In the genomic region with DNA sequence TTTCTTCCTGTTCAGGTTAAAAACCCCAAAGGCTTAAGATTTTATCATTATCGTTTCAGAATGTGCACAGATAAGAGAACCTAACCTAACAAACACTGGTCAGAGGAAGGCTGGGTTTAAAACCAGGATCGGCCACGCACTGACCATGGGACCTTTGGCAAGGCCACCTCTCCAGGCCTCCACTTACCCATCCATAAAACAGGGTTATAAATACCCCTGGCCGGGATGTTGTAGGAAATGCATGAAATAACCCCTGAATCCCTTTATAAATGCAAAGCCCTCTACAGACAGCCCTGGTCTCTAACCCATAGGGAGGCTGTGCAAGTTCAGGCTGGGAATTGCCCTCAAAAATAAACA, we compare ENCODE assay signal across 9 cellular contexts. TPM values are rescaled to one million over a fixed set of nuclear protein-coding genes. Genes with fewer than 3 reads are reported as not detected.
A peak's percentile ranks its signal among the peaks of the same experiment; 100 is the strongest.
DNase-seq lines count a peak whose midpoint lies in the region; TF ChIP-seq lines count a peak whose summit lies in the region.
"Had no signal": no experiment of that assay in that cellular context is flagged by ENCODE, and none has a peak within 500 bp of the region (broad histone marks: within the 10 kb centered on the region; RNA-seq: fewer than 3 reads in every experiment).

No MANE protein-coding gene starts in this region.

- POLR2A ChIA-PET in A673 (lab: Charles Lee; ENCODE audit: low non-redundant PET) = no interaction called here

- H3K9ac ChIP-seq in endodermal cell (ENCODE audit: extremely low read depth, low read length, poor library complexity, severe bottlenecking) = no peak overlapping the region
- peak overlapping the region; percentile 65 for H3K9ac ChIP-seq in neural cell (ENCODE audit: low read length)

- peaks cover 44% of the 10 kb centered on the region for H3K4me1 Mint-ChIP-seq in endodermal cell

- no peaks in the 10 kb centered on the region for H3K9me2 ChIP-seq in neural cell (ENCODE audit: insufficient read depth, low read length)

- intact Hi-C loops in A673 (cut with micrococcal nuclease; ENCODE audit: unreplicated experiment) = loop anchor here (5.0 to 10.0 kb wide), 2 partner anchors 46 to 1303 kb away; no protein-coding TSS in a partner anchor

- no peak for TF ChIP-seq EP300 in neural cell (conservative IDR thresholded peaks at IDR 0.05; ENCODE audit: poor library complexity, severe bottlenecking)

- H3K9me3 Mint-ChIP-seq in endodermal cell = no peaks in the 10 kb centered on the region

- no peaks in the 10 kb centered on the region for H3K9me3 ChIP-seq in A673 (ENCODE audit: low read depth, low read length, poor library complexity, severe bottlenecking)
- H3K9me3 ChIP-seq in MG63 = no peaks in the 10 kb centered on the region
- no peaks in the 10 kb centered on the region for H3K9me3 ChIP-seq in endodermal cell (ENCODE audit: control insufficient read depth, low read length)
- H3K9me3 ChIP-seq in neural cell (ENCODE audit: low read length) = no peaks in the 10 kb centered on the region

- peak overlapping the region; percentile 18 for H3K4me3 ChIP-seq in A673 (ENCODE audit: low read depth, low read length, poor library complexity, severe bottlenecking)
- H3K4me3 ChIP-seq in MG63 = peak overlapping the region; percentile 30
- H3K4me3 ChIP-seq in endodermal cell (ENCODE audit: low read length) = peak overlapping the region; percentile 51
- H3K4me3 ChIP-seq in neural cell (ENCODE audit: low read length) = peak overlapping the region; percentile 60

- TF ChIP-seq RAD21 in neural cell (conservative IDR thresholded peaks at IDR 0.05) = no peak

- H3K4me2 ChIP-seq in neural cell (ENCODE audit: low read length) = peak overlapping the region; percentile 77

- no peaks in the 10 kb centered on the region for H3K79me2 ChIP-seq in neural cell (replicated peaks; ENCODE audit: insufficient read depth, low read length)

- peak overlapping the region; percentile 38 for H3K4me3 Mint-ChIP-seq in endodermal cell

- no peaks in the 10 kb centered on the region for H3F3A ChIP-seq in neural cell (ENCODE audit: insufficient read depth, low read length, poor library complexity, severe bottlenecking)

- H3K27ac Mint-ChIP-seq in endodermal cell = peak overlapping the region; percentile 48

- peak overlapping the region; percentile 51 for H3K27ac ChIP-seq in A673 (ENCODE audit: low read depth, low read length, poor library complexity, severe bottlenecking)
- peak overlapping the region; percentile 65 for H3K27ac ChIP-seq in endodermal cell (ENCODE audit: low read depth, low read length)
- peak overlapping the region; percentile 79 for H3K27ac ChIP-seq in neural cell (ENCODE audit: low read length)

- H3K36me3 Mint-ChIP-seq in endodermal cell (ENCODE audit: low read depth) = no peaks in the 10 kb centered on the region

- H3K36me3 ChIP-seq in A673 (ENCODE audit: insufficient read depth, low read length, poor library complexity, severe bottlenecking) (no peaks in the 10 kb centered on the region), MG63 (no peaks in the 10 kb centered on the region), endodermal cell (ENCODE audit: control insufficient read depth, insufficient read depth, low read length) (no peaks in the 10 kb centered on the region), neural cell (ENCODE audit: insufficient read depth, low read length) (no peaks in the 10 kb centered on the region)

- peak overlapping the region; percentile 17 for H2AFZ ChIP-seq in neural cell (ENCODE audit: low read depth, low read length)

- no peak for TF ChIP-seq CTCF in A673 (conservative IDR thresholded peaks at IDR 0.05; ENCODE audit: low read depth, low read length)
- no peak for TF ChIP-seq CTCF in endodermal cell (conservative IDR thresholded peaks at IDR 0.05)
- no peak for TF ChIP-seq CTCF in neural cell (IDR thresholded peaks at IDR 0.05; ENCODE audit: poor library complexity, severe bottlenecking)

- BruUV-seq in A673 (replicated peaks; lab: Mats Ljungman, UMichigan) = no TSS peak

- H3K27me3 ChIP-seq in A673 (replicated peaks; ENCODE audit: insufficient read depth, low read depth, low read length, poor library complexity) = no peaks in the 10 kb centered on the region
- no peaks in the 10 kb centered on the region for H3K27me3 ChIP-seq in MG63
- H3K27me3 ChIP-seq in endodermal cell (ENCODE audit: control insufficient read depth, insufficient read depth, low read length, poor library complexity, severe bottlenecking) = no peaks in the 10 kb centered on the region
- no peaks in the 10 kb centered on the region for H3K27me3 ChIP-seq in neural cell (ENCODE audit: insufficient read depth, low read depth, low read length)

- no peak for DNase-seq in A673 (ENCODE audit: low spot score)
- DNase-seq in MG63 = no peak
- DNase-seq in endodermal cell = no peak
- no peak for DNase-seq in NAMALWA (ENCODE audit: low spot score)
- DNase-seq in HPDE6-E6E7 (ENCODE audit: extremely low spot score) = no peak
- no peak for DNase-seq in NCI-H1417 (lab: John Stamatoyannopoulos, UW)
- DNase-seq in T-helper 9 cell = no peak
- DNase-seq: activated gamma-delta T cell had no signal

- H3K27me3 Mint-ChIP-seq in endodermal cell (ENCODE audit: insufficient read depth) = peaks cover 4% of the 10 kb centered on the region

- H3K4me1 ChIP-seq in A673 (ENCODE audit: insufficient read depth, low read length, poor library complexity, severe bottlenecking) (peaks cover 31% of the 10 kb centered on the region), endodermal cell (ENCODE audit: control insufficient read depth, insufficient read depth, low read length) (peaks cover 25% of the 10 kb centered on the region)

- H4K20me1 ChIP-seq in neural cell (ENCODE audit: insufficient read depth) = no peaks in the 10 kb centered on the region

- CTCF ChIA-PET in A673 (lab: Charles Lee) = interaction anchor here (1.0 kb wide), 1 partner anchor 45 kb away, joined by 3 read pairs; no protein-coding TSS in a partner anchor

- 80 to 83% methylated on average over 3 to 4 of the region's 4 CpGs for WGBS in endodermal cell (ENCODE audit: insufficient coverage in 1 of 2, insufficient read length in 1 of 2), 2 experiments

TF ChIP-seq in neural cell, 6 proteins besides CTCF, POLR2A, EP300 and RAD21:
- TF ChIP-seq, protein P1, sequence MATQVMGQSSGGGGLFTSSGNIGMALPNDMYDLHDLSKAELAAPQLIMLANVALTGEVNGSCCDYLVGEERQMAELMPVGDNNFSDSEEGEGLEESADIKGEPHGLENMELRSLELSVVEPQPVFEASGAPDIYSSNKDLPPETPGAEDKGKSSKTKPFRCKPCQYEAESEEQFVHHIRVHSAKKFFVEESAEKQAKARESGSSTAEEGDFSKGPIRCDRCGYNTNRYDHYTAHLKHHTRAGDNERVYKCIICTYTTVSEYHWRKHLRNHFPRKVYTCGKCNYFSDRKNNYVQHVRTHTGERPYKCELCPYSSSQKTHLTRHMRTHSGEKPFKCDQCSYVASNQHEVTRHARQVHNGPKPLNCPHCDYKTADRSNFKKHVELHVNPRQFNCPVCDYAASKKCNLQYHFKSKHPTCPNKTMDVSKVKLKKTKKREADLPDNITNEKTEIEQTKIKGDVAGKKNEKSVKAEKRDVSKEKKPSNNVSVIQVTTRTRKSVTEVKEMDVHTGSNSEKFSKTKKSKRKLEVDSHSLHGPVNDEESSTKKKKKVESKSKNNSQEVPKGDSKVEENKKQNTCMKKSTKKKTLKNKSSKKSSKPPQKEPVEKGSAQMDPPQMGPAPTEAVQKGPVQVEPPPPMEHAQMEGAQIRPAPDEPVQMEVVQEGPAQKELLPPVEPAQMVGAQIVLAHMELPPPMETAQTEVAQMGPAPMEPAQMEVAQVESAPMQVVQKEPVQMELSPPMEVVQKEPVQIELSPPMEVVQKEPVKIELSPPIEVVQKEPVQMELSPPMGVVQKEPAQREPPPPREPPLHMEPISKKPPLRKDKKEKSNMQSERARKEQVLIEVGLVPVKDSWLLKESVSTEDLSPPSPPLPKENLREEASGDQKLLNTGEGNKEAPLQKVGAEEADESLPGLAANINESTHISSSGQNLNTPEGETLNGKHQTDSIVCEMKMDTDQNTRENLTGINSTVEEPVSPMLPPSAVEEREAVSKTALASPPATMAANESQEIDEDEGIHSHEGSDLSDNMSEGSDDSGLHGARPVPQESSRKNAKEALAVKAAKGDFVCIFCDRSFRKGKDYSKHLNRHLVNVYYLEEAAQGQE (IDR thresholded peaks at IDR 0.05; ENCODE audit: borderline replicate concordance) = no peak
- TF ChIP-seq SMC3 (conservative IDR thresholded peaks at IDR 0.05; ENCODE audit: poor library complexity) = no peak
- TF ChIP-seq MXI1 (conservative IDR thresholded peaks at IDR 0.05; ENCODE audit: poor library complexity, severe bottlenecking) = no peak
- no peak for TF ChIP-seq POLR2AphosphoS5 (IDR thresholded peaks at IDR 0.05)
- TF ChIP-seq TAF1 (IDR thresholded peaks at IDR 0.05; ENCODE audit: low read depth) = no peak
- TF ChIP-seq EZH2 (IDR thresholded peaks at IDR 0.05; ENCODE audit: borderline replicate concordance, insufficient read depth, low read length, poor library complexity, severe bottlenecking) = no peak

RNA-seq across cellular contexts. Expression of a gene that starts 0.4 kb away (rescaled TPM):
- 0.54 and 1.1 TPM in 2 replicates for total RNA-seq in A673 (2021)
- total RNA-seq in MG63 (2014; rRNA removed; shearing (Covaris generic); ENCODE audit: low replicate concordance) = 0.44 and 3.5 TPM in 2 replicates
- 1 to 10 TPM; 1.3 to 2.6 TPM for total RNA-seq in endodermal cell
- 0.89 TPM for polyA plus RNA-seq in endodermal cell (2013, experiment 1 of 2)
- 1.2 TPM for polyA plus RNA-seq in endodermal cell (2013, experiment 2 of 2)
- polyA plus RNA-seq in neural cell = 4.3 and 5.2 TPM in 2 replicates
- 9.5 and 10.4 TPM in 2 replicates for polyA minus RNA-seq in neural cell

RNA-seq across cellular contexts. Expression of a gene that starts 18.6 kb away (rescaled TPM):
- 0.71 and 1.6 TPM in 2 replicates for total RNA-seq in A673 (2021)
- 0.15 and 0.26 TPM in 2 replicates for total RNA-seq in MG63 (2014; rRNA removed; shearing (Covaris generic); ENCODE audit: low replicate concordance)
- 10 to 100 TPM in 1 of 2 donors, 1 to 10 TPM in 1; 5.2 to 14.1 TPM for total RNA-seq in endodermal cell
- 17.2 TPM for polyA plus RNA-seq in endodermal cell (2013, experiment 1 of 2)
- 20.0 TPM for polyA plus RNA-seq in endodermal cell (2013, experiment 2 of 2)
- 10.2 and 12.4 TPM in 2 replicates for polyA plus RNA-seq in neural cell
- 6.3 and 10.0 TPM in 2 replicates for polyA minus RNA-seq in neural cell

RNA-seq across cellular contexts. Expression of a gene that starts 22.5 kb away (rescaled TPM):
- total RNA-seq in A673 (2021) (41.8 and 42.1 TPM in 2 replicates), endodermal cell (10 to 100 TPM; 35.5 to 42.5 TPM)
- 10.9 and 15.5 TPM in 2 replicates for total RNA-seq in MG63 (2014; rRNA removed; shearing (Covaris generic); ENCODE audit: low replicate concordance)
- polyA plus RNA-seq in endodermal cell (2013, experiment 1 of 2) = 59.3 TPM
- polyA plus RNA-seq in endodermal cell (2013, experiment 2 of 2) = 54.5 TPM
- polyA plus RNA-seq in neural cell = 32.9 and 34.1 TPM in 2 replicates
- polyA minus RNA-seq in neural cell = 34.6 and 35.8 TPM in 2 replicates
